In genomic region chr19:48963371-48964204, GRCh38 we compare ENCODE assay signal across 1 cellular context.
TF ChIP-seq lines count a peak whose summit lies in the region.

No MANE protein-coding gene starts in this region.

TF ChIP-seq in H1, 55 proteins besides CTCF, POLR2A, EP300 and RAD21:
- TF ChIP-seq MAX (IDR thresholded peaks at IDR 0.05) = peak; percentile 44
- no peak for TF ChIP-seq CBX8 (IDR thresholded peaks at IDR 0.05; ENCODE audit: borderline replicate concordance, low read depth, low read length)
- TF ChIP-seq ZNF274 (IDR thresholded peaks at IDR 0.05; ENCODE audit: borderline replicate concordance, extremely low read depth, low read length) = no peak
- peak; percentile 58 for TF ChIP-seq ASH2L (IDR thresholded peaks at IDR 0.05; ENCODE audit: low read length)
- no peak for TF ChIP-seq SRF (IDR thresholded peaks at IDR 0.05; ENCODE audit: low read depth, low read length)
- peak; percentile 43; the same call in 1 of the 2 replicates for TF ChIP-seq CHD2 (IDR thresholded peaks at IDR 0.05; ENCODE audit: low read length)
- no peak for TF ChIP-seq SIRT6 (IDR thresholded peaks at IDR 0.05; ENCODE audit: low read length)
- TF ChIP-seq KDM4A (IDR thresholded peaks at IDR 0.05; ENCODE audit: low read depth, low read length, severe bottlenecking) = no peak
- no peak for TF ChIP-seq BRCA1 (IDR thresholded peaks at IDR 0.05; ENCODE audit: low read depth, low read length)
- TF ChIP-seq CHD7 (IDR thresholded peaks at IDR 0.05; ENCODE audit: insufficient replicate concordance, low read length) = no peak
- no peak; the same call in none of the 2 replicates for TF ChIP-seq SP4 (IDR thresholded peaks at IDR 0.05; ENCODE audit: low read length)
- TF ChIP-seq NRF1 (IDR thresholded peaks at IDR 0.05; ENCODE audit: low read depth, low read length) = no peak
- TF ChIP-seq RNF2 (IDR thresholded peaks at IDR 0.05; ENCODE audit: borderline replicate concordance, low read depth, low read length, missing control alignments, poor library complexity, severe bottlenecking) = no peak
- TF ChIP-seq ATF3 (IDR thresholded peaks at IDR 0.05; ENCODE audit: insufficient read depth, low read depth, low read length) = no peak
- 0 out of 2 replicates have a peak, but pooled peaks have one; percentile 15 for TF ChIP-seq USF2 (IDR thresholded peaks at IDR 0.05; ENCODE audit: low read length)
- TF ChIP-seq TCF12 (IDR thresholded peaks at IDR 0.05; ENCODE audit: low read depth, low read length) = no peak
- TF ChIP-seq BACH1 (IDR thresholded peaks at IDR 0.05; ENCODE audit: low read length) = peak; percentile 100
- 0 out of 2 replicates have a peak, but pooled peaks have one; percentile 23 for TF ChIP-seq PHF8 (conservative IDR thresholded peaks at IDR 0.05; ENCODE audit: low read depth, low read length)
- no peak for TF ChIP-seq EGR1 (IDR thresholded peaks at IDR 0.05; ENCODE audit: borderline replicate concordance, low read depth, low read length)
- TF ChIP-seq ATF2 (IDR thresholded peaks at IDR 0.05; ENCODE audit: low read length) = peak; percentile 92
- no peak for TF ChIP-seq GABPA (IDR thresholded peaks at IDR 0.05; ENCODE audit: borderline replicate concordance, insufficient read depth, low read length)
- TF ChIP-seq EZH2 (IDR thresholded peaks at IDR 0.05; ENCODE audit: low read depth, low read length, severe bottlenecking) = no peak
- peak; percentile 95 for TF ChIP-seq JUN (IDR thresholded peaks at IDR 0.05; ENCODE audit: low read depth, low read length)
- TF ChIP-seq MAFK (IDR thresholded peaks at IDR 0.05; ENCODE audit: low read depth, low read length) = peak; percentile 97
- TF ChIP-seq BCL11A (IDR thresholded peaks at IDR 0.05; ENCODE audit: low read depth in 2 of 2, low read length in 2 of 2) = no peak
- TF ChIP-seq CTBP2 (IDR thresholded peaks at IDR 0.05; ENCODE audit: borderline replicate concordance, insufficient read depth, insufficient read length, low read length) = no peak
- TF ChIP-seq FOSL1 (IDR thresholded peaks at IDR 0.05; ENCODE audit: insufficient read depth, low read depth, low read length) = no peak
- no peak for TF ChIP-seq POU5F1 (IDR thresholded peaks at IDR 0.05; ENCODE audit: low read depth, low read length)
- TF ChIP-seq CREB1 (IDR thresholded peaks at IDR 0.05) = peak; percentile 34
- 0 out of 2 replicates have a peak, but pooled peaks have one; percentile 14 for TF ChIP-seq RXRA (IDR thresholded peaks at IDR 0.05; ENCODE audit: insufficient read depth, low read depth, low read length)
- no peak; a peak in 1 of 4 replicates for TF ChIP-seq SIN3A (conservative IDR thresholded peaks at IDR 0.05 in 1 of 2, IDR thresholded peaks at IDR 0.05 in 1 of 2; ENCODE audit: low read depth in 1 of 2, low read length in 2 of 2)
- TF ChIP-seq CHD1 (IDR thresholded peaks at IDR 0.05; ENCODE audit: low read depth, low read length) = no peak
- peak; percentile 66 for TF ChIP-seq TAF7 (optimal IDR thresholded peaks at IDR 0.05; ENCODE audit: borderline replicate concordance, low read depth, low read length)
- TF ChIP-seq CBX5 (IDR thresholded peaks at IDR 0.05; ENCODE audit: low read depth, low read length) = no peak
- peak; percentile 25; the same call in 1 of the 2 replicates for TF ChIP-seq YY1 (IDR thresholded peaks at IDR 0.05; ENCODE audit: low read depth, low read length)
- peak; percentile 62; the same call in 1 of the 2 replicates for TF ChIP-seq E2F6 (IDR thresholded peaks at IDR 0.05)
- peak; percentile 69 for TF ChIP-seq TBP (IDR thresholded peaks at IDR 0.05; ENCODE audit: low read depth, low read length)
- no peak for TF ChIP-seq SAP30 (IDR thresholded peaks at IDR 0.05; ENCODE audit: insufficient read depth, insufficient replicate concordance, low read length)
- TF ChIP-seq TEAD4 (IDR thresholded peaks at IDR 0.05; ENCODE audit: low read depth, low read length) = peak; percentile 24; the same call in 1 of the 2 replicates
- TF ChIP-seq JUND (IDR thresholded peaks at IDR 0.05; ENCODE audit: low read length) = peak; percentile 96
- 0 out of 2 replicates have a peak, but pooled peaks have one; percentile 47 for TF ChIP-seq GTF2F1 (IDR thresholded peaks at IDR 0.05; ENCODE audit: borderline replicate concordance, low read depth, low read length)
- TF ChIP-seq CEBPB (IDR thresholded peaks at IDR 0.05; ENCODE audit: low read depth, low read length) = 0 out of 2 replicates have a peak, but pooled peaks have one; percentile 28
- TF ChIP-seq KDM5A (IDR thresholded peaks at IDR 0.05; ENCODE audit: low read length) = no peak
- no peak for TF ChIP-seq NANOG (IDR thresholded peaks at IDR 0.05; ENCODE audit: insufficient read depth, low read depth, low read length, poor library complexity, severe bottlenecking)
- TF ChIP-seq SP1 (IDR thresholded peaks at IDR 0.05; ENCODE audit: low read depth, low read length) = 0 out of 2 replicates have a peak, but pooled peaks have one; percentile 51
- TF ChIP-seq SP2 (IDR thresholded peaks at IDR 0.05; ENCODE audit: low read length) = no peak
- TF ChIP-seq KDM1A (IDR thresholded peaks at IDR 0.05; ENCODE audit: borderline replicate concordance, low read length) = no peak
- TF ChIP-seq HDAC6 (IDR thresholded peaks at IDR 0.05; ENCODE audit: low read depth, low read length) = no peak
- peak; percentile 78 for TF ChIP-seq POLR2AphosphoS5 (IDR thresholded peaks at IDR 0.05; ENCODE audit: low read depth, low read length)
- no peak for TF ChIP-seq RFX5 (IDR thresholded peaks at IDR 0.05; ENCODE audit: borderline replicate concordance, low read depth, low read length)
- no peak; the same call in 1 of the 2 replicates for TF ChIP-seq TAF1 (IDR thresholded peaks at IDR 0.05; ENCODE audit: low read depth, low read length)
- no peak for TF ChIP-seq SIX5 (IDR thresholded peaks at IDR 0.05; ENCODE audit: low read depth, low read length)
- TF ChIP-seq RBBP5 (IDR thresholded peaks at IDR 0.05; ENCODE audit: borderline replicate concordance, low read depth, low read length) = no peak
- TF ChIP-seq SUZ12 (IDR thresholded peaks at IDR 0.05; ENCODE audit: low read length) = no peak
- no peak for TF ChIP-seq HDAC2 (IDR thresholded peaks at IDR 0.05; ENCODE audit: borderline replicate concordance in 1 of 2, low read depth in 2 of 2, low read length in 2 of 2)
